Comparison of ENCODE assay signal across 8 cellular contexts in genomic region chr15:38072007-38072506, GRCh38.
DNase-seq lines count a peak whose midpoint lies in the region; ATAC-seq and TF ChIP-seq lines count a peak whose summit lies in the region.

No MANE protein-coding gene starts in this region.

- intact Hi-C loops in CD14-positive monocyte (cut with micrococcal nuclease), result loop anchor here (2.0 to 10.0 kb wide), 4 partner anchors 15 to 180 kb away; partner anchors contain the start of gene SPRED1 (in 1 of the 2)
- intact Hi-C loops in Right ventricle myocardium superior (cut with DNase I), result loop anchor here (5.0 to 10.0 kb wide), 3 partner anchors 153 to 283 kb away; partner anchors contain the start of gene SPRED1
- intact Hi-C loops in sigmoid colon (cut with DNase I), result no loop called here

- no peak for TF ChIP-seq CTCF in CD14-positive monocyte (IDR thresholded peaks at IDR 0.05)
- no peak for TF ChIP-seq CTCF in HFFc6 (IDR thresholded peaks at IDR 0.05)
- no peak for TF ChIP-seq CTCF in WI38 (IDR thresholded peaks at IDR 0.05; ENCODE audit: low read depth, low read length)
- TF ChIP-seq CTCF in sigmoid colon (IDR thresholded peaks at IDR 0.05), result no peak

- H3K4me1 Mint-ChIP-seq in CD14-positive monocyte (peaks cover 65% of the 10 kb centered on the region), HFFc6 (ENCODE audit: low read depth) (peaks cover 68% of the 10 kb centered on the region)

- no peak for TF ChIP-seq EP300 in sigmoid colon (IDR thresholded peaks at IDR 0.05)

- H3K27ac Mint-ChIP-seq in CD14-positive monocyte (peak overlapping the region; percentile 86 to 100 (median 93)), HFFc6 (peak overlapping the region; percentile 98)

- 26 to 32% methylated on average over 11 of the region's 11 CpGs for WGBS in sigmoid colon, 2 donors

- H3K4me3 Mint-ChIP-seq in CD14-positive monocyte, result peak overlapping the region; percentile 76 to 92
- peak overlapping the region; percentile 89 for H3K4me3 Mint-ChIP-seq in HFFc6

- no peaks in the 10 kb centered on the region for H3K27me3 ChIP-seq in sigmoid colon

- ATAC-seq in Right ventricle myocardium superior (ENCODE audit: poor library complexity) (peak; percentile 20), GM19397 (IDR thresholded peaks at IDR 0.05; ENCODE audit: unreplicated experiment) (no peak)

- peak; percentile 56 for DNase-seq in CD14-positive monocyte (ENCODE audit: low spot score)
- no peak for DNase-seq in HFFc6
- no peak for DNase-seq in Right ventricle myocardium superior
- peak; percentile 70 for DNase-seq in sigmoid colon
- DNase-seq in glomerular visceral epithelial cell (ENCODE audit: extremely low spot score), result no peak
- DNase-seq in EL, result no peak

- H3K27me3 Mint-ChIP-seq in CD14-positive monocyte (ENCODE audit: low read depth in 3 of 3) (peaks cover 17 to 23% (median 21%) of the 10 kb centered on the region in 3 donors), HFFc6 (ENCODE audit: insufficient read depth) (no peaks in the 10 kb centered on the region; the same call in 1 of the 2 replicates)

- no peaks in the 10 kb centered on the region for H3K36me3 ChIP-seq in sigmoid colon

- no peaks in the 10 kb centered on the region for H3K9me3 ChIP-seq in sigmoid colon

- peaks cover 0 to 29% (median 15%) of the 10 kb centered on the region in 4 donors for H3K4me1 ChIP-seq in sigmoid colon

- H3K36me3 Mint-ChIP-seq in CD14-positive monocyte (peaks cover 4 to 8% of the 10 kb centered on the region in 2 donors), HFFc6 (ENCODE audit: low read depth) (no peaks in the 10 kb centered on the region)

- TF ChIP-seq POLR2A in sigmoid colon (IDR thresholded peaks at IDR 0.05), result no peak

- H3K27ac ChIP-seq in sigmoid colon, result peak overlapping the region; percentile 81 to 87 (median 84)

- peak overlapping the region; percentile 58 for H3K4me3 ChIP-seq in WI38 (ENCODE audit: low read depth, low read length)
- peak overlapping the region; percentile 36 to 64 (median 56) for H3K4me3 ChIP-seq in sigmoid colon

- H3K9me3 Mint-ChIP-seq in CD14-positive monocyte, result peaks cover 0 to 4% (median 2%) of the 10 kb centered on the region in 7 donors
- no peaks in the 10 kb centered on the region for H3K9me3 Mint-ChIP-seq in HFFc6

Comparison
In these comparisons a context has a peak if more than half of its experiments do, and no peak if none do; other contexts are left out.
1. DNase-seq: peak in CD14-positive monocyte (single experiment) and sigmoid colon (single experiment); none in HFFc6 (single experiment), Right ventricle myocardium superior (single experiment), glomerular visceral epithelial cell (single experiment) and EL (single experiment).